Comparison of ENCODE assay signal across 8 cellular contexts in the genomic region with DNA sequence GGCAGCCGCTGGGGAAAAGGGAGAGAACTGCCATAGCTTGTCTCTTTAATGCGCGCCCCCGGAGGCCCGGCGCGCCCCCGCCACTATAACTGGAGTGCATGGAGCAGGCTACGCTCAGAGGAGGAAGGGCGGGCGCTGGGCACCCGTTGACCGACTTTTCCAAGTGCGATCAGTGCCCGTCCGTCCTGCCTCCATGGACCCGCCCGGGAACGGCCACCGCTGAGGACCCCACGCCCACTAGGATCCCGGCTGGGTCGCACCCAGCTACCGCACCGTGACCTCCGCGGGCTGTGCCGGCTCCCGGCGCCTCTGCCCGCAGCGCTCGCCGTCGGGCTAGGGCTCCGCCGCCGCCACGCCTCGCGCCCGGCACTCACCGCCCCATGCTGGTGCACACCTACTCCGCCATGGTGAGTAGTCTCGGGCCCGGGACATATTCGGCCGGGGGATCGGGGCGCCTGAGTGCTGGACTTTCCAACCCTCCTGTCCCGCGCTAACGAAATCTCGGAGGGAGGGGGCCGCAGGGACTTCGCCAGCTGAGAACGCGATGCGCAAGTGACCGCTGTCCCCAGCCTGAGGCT. TPM values are rescaled to one million over a fixed set of nuclear protein-coding genes. Genes with fewer than 3 reads are reported as not detected.
A peak's percentile ranks its signal among the peaks of the same experiment; 100 is the strongest.
DNase-seq lines count a peak whose midpoint lies in the region; TF ChIP-seq lines count a peak whose summit lies in the region.

A gene (plus strand): TSS at position 117 of the 578 bp plus-strand sequence. CDS start 264 bp downstream, at position 381.

- H3K4me1 ChIP-seq in breast epithelium, result no peaks in the 10 kb centered on the region
- peaks cover 3% of the 10 kb centered on the region for H3K4me1 ChIP-seq in iPS-15b (ENCODE audit: control insufficient read depth, insufficient read depth, low read length)
- peaks cover 18% of the 10 kb centered on the region for H3K4me1 ChIP-seq in skeletal muscle satellite cell (ENCODE audit: control insufficient read depth, insufficient read depth, low read length)

- H3K9ac ChIP-seq in iPS-15b (ENCODE audit: low read depth, low read length) (no peak within 1 kb of the TSS), skeletal muscle satellite cell (ENCODE audit: low read depth, low read length) (peak within 1 kb of the TSS; percentile 36)

- intact Hi-C loops in breast epithelium (cut with DNase I; ENCODE audit: low total_unique reads), result loop anchor here (5.0 kb wide), 1 partner anchor 154 kb away; no protein-coding TSS in a partner anchor

- TF ChIP-seq RAD21 in Ishikawa (IDR thresholded peaks at IDR 0.05; ENCODE audit: low read depth), result no peak

- POLR2A ChIA-PET in AG04450 (lab: Yijun Ruan, JAX), result interaction anchor here (0.9 to 1.2 kb wide), 3 partner anchors 16 to 196 kb away, joined by 3 to 9 read pairs (median 3); a partner anchor contains a TSS

- CTCF ChIA-PET in AG04450 (lab: Charles Lee), result interaction anchor here (0.6 to 4.8 kb wide), 9 partner anchors 9 to 199 kb away, joined by 3 to 109 read pairs (median 4); a partner anchor contains a TSS

- TF ChIP-seq EP300 in Ishikawa (IDR thresholded peaks at IDR 0.05; ENCODE audit: borderline replicate concordance), result no peak

- TF ChIP-seq CTCF in AG04450 (IDR thresholded peaks at IDR 0.05; ENCODE audit: low read depth, low read length), result no peak
- TF ChIP-seq CTCF in breast epithelium (IDR thresholded peaks at IDR 0.05), result no peak

- H3K9me3 ChIP-seq in AG04450 (ENCODE audit: control insufficient read depth, insufficient read depth, low read length) (peaks cover 5% of the 10 kb centered on the region; the same call in 1 of the 2 replicates), breast epithelium (no peaks in the 10 kb centered on the region), iPS-15b (ENCODE audit: control insufficient read depth, insufficient read depth, low read length) (no peaks in the 10 kb centered on the region), skeletal muscle satellite cell (replicated peaks; ENCODE audit: low read length) (no peaks in the 10 kb centered on the region)

- H3K27me3 ChIP-seq in AG04450 (ENCODE audit: control insufficient read depth, insufficient read depth, low read length), result peaks cover 55% of the 10 kb centered on the region
- H3K27me3 ChIP-seq in breast epithelium, result no peaks in the 10 kb centered on the region
- H3K27me3 ChIP-seq in iPS-15b (ENCODE audit: control insufficient read depth, insufficient read depth, low read length), result peaks cover 97% of the 10 kb centered on the region
- peaks cover 21% of the 10 kb centered on the region for H3K27me3 ChIP-seq in skeletal muscle satellite cell (ENCODE audit: control insufficient read depth, insufficient read depth, low read length)

- H3K36me3 ChIP-seq in breast epithelium (no peaks in the 10 kb centered on the region), iPS-15b (ENCODE audit: control insufficient read depth, insufficient read depth, low read length) (no peaks in the 10 kb centered on the region), skeletal muscle satellite cell (ENCODE audit: insufficient read depth, low read length) (no peaks in the 10 kb centered on the region)

- H3K27ac ChIP-seq in AG04450 (ENCODE audit: low read depth, low read length) (no peak within 1 kb of the TSS), breast epithelium (no peak within 1 kb of the TSS)

- peak within 1 kb of the TSS; percentile 60 for H3K4me3 ChIP-seq in AG04450 (ENCODE audit: low read depth, low read length)
- H3K4me3 ChIP-seq in breast epithelium, result peak within 1 kb of the TSS; percentile 31 to 78 (median 59)
- peak within 1 kb of the TSS; percentile 58 for H3K4me3 ChIP-seq in iPS-15b (ENCODE audit: low read depth, low read length)
- peak within 1 kb of the TSS; percentile 79 for H3K4me3 ChIP-seq in skeletal muscle satellite cell (ENCODE audit: low read length)

- H3K4me2 ChIP-seq in skeletal muscle satellite cell (ENCODE audit: low read length), result peak within 1 kb of the TSS; percentile 89

- no peak for TF ChIP-seq POLR2A in breast epithelium (IDR thresholded peaks at IDR 0.05)

- DNase-seq in AG04450 (ENCODE audit: low read depth, low spot score), result no peak
- no peak for DNase-seq in breast epithelium (ENCODE audit: low spot score in 2 of 2)
- DNase-seq in A172 (ENCODE audit: low spot score), result no peak
- DNase-seq in stimulated activated CD4-positive, alpha-beta T cell treated with anti-CD3 and anti-CD28 coated beads, Interleukin-4, amount 100 ng/mL, for 4 hours, result no peak
- no peak for DNase-seq in activated CD4-positive, alpha-beta T cell treated with anti-CD3 and anti-CD28 coated beads for 48 hours

TF ChIP-seq in Ishikawa, 13 proteins besides CTCF, POLR2A, EP300 and RAD21:
- TF ChIP-seq CREB1 (IDR thresholded peaks at IDR 0.05; ENCODE audit: low read depth) (no peak), TEAD4 (IDR thresholded peaks at IDR 0.05) (no peak), YY1 (IDR thresholded peaks at IDR 0.05; ENCODE audit: low read depth) (no peak), NFIC (IDR thresholded peaks at IDR 0.05) (no peak), TAF1 (IDR thresholded peaks at IDR 0.05; ENCODE audit: low read depth) (peak; percentile 42; the same call in 1 of the 2 replicates), CEBPB (IDR thresholded peaks at IDR 0.05) (no peak), TCF12 (IDR thresholded peaks at IDR 0.05; ENCODE audit: low read depth) (no peak), ZBTB7A (IDR thresholded peaks at IDR 0.05; ENCODE audit: low read depth) (no peak), EGR1 (IDR thresholded peaks at IDR 0.05) (no peak)
- TF ChIP-seq, protein P1, sequence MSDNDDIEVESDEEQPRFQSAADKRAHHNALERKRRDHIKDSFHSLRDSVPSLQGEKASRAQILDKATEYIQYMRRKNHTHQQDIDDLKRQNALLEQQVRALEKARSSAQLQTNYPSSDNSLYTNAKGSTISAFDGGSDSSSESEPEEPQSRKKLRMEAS (IDR thresholded peaks at IDR 0.05), result peak; percentile 40; the same call in 1 of the 2 replicates
- TF ChIP-seq, protein P2, sequence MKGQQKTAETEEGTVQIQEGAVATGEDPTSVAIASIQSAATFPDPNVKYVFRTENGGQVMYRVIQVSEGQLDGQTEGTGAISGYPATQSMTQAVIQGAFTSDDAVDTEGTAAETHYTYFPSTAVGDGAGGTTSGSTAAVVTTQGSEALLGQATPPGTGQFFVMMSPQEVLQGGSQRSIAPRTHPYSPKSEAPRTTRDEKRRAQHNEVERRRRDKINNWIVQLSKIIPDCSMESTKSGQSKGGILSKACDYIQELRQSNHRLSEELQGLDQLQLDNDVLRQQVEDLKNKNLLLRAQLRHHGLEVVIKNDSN (IDR thresholded peaks at IDR 0.05), result no peak

RNA-seq across cellular contexts. Expression of the gene that starts here (rescaled TPM):
- polyA plus RNA-seq in AG04450 (2011; rRNA removed), result 0.05 and 0.06 TPM in 2 replicates
- polyA minus RNA-seq in AG04450 (2011; rRNA and poly(A)+ RNA removed), result not detected in 2 replicates
- 1 to 10 TPM in 1 of 3 donors, under 1 TPM in 2; 0.44 to 2.6 (median 0.64) TPM for total RNA-seq in breast epithelium
- total RNA-seq in skeletal muscle satellite cell (2012; rRNA removed), result not detected in 2 replicates
- total RNA-seq in A172 (2014; rRNA removed; shearing (Covaris generic)), result not detected in 2 replicates
